In the genomic region with DNA sequence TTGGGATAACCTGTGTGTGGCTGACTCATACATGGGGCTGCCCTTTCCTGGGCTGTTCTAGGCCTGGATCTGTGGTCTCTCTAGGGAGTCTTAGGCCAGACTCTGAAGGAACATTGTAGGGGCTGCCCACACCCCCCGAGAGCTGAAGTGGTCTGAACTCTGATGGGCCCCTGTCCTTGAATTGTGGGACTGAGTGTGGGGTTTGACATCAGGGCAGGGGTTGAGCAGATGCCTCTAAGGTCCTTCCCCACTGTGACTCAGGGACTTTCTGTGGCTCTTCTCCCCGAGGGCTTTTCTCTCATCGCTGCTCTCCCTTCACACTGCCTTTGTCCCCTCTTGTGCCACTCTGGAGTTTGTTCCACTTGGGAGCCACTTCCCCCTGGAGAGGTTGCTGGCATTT, we compare ENCODE assay signal across 17 cellular contexts.
A peak's percentile ranks its signal among the peaks of the same experiment; 100 is the strongest.
DNase-seq lines count a peak whose midpoint lies in the region; ATAC-seq and TF ChIP-seq lines count a peak whose summit lies in the region.
"Had no signal": no experiment of that assay in that cellular context is flagged by ENCODE, and none has a peak within 500 bp of the region (broad histone marks: within the 10 kb centered on the region; RNA-seq: fewer than 3 reads in every experiment).

No MANE protein-coding gene starts in this region.

- no peaks in the 10 kb centered on the region for H3K4me1 ChIP-seq in foreskin keratinocyte
- no peaks in the 10 kb centered on the region for H3K4me1 ChIP-seq in sigmoid colon
- no peaks in the 10 kb centered on the region for H3K4me1 ChIP-seq in testis
- H3K4me1 ChIP-seq: A549 had no signal

- peaks cover 19% of the 10 kb centered on the region for H3K27me3 ChIP-seq in foreskin keratinocyte
- H3K27me3 ChIP-seq in sigmoid colon: peaks cover 0 to 22% (median 18%) of the 10 kb centered on the region in 3 donors
- no peaks in the 10 kb centered on the region for H3K27me3 ChIP-seq in testis

- peak; percentile 46 for DNase-seq in activated effector memory CD4-positive, alpha-beta T cell treated with anti-CD3 and anti-CD28 coated beads, Interleukin-2, amount 50 U/mL, for 16 hours
- no peak for DNase-seq in activated effector memory CD4-positive, alpha-beta T cell treated with Interleukin-2 at 50 U/mL for 16 hours
- DNase-seq in foreskin keratinocyte (no peak), sigmoid colon (peak; percentile 22), testis (no peak)
- no peak for DNase-seq in activated CD4-positive, alpha-beta T cell treated with anti-CD3 and anti-CD28 coated beads for 48 hours
- DNase-seq: AML-193; CD4-positive, alpha-beta memory T cell; DMS153; DMS79; GDM1; H9; IMR-90 had no signal

- intact Hi-C loops in sigmoid colon (cut with DNase I) (no loop called here), testis (cut with DNase I; ENCODE audit: low total_unique reads) (no loop called here)

- H3K27ac ChIP-seq in foreskin keratinocyte (no peak overlapping the region), sigmoid colon (no peak overlapping the region), testis (no peak overlapping the region)
- H3K27ac ChIP-seq: 22Rv1, A549, C4-2B had no signal

- no peak for TF ChIP-seq EP300 in sigmoid colon (IDR thresholded peaks at IDR 0.05)

- TF ChIP-seq CTCF in foreskin keratinocyte (conservative IDR thresholded peaks at IDR 0.05): no peak
- no peak for TF ChIP-seq CTCF in sigmoid colon (IDR thresholded peaks at IDR 0.05)
- no peak for TF ChIP-seq CTCF in testis (IDR thresholded peaks at IDR 0.05)

- no peak for TF ChIP-seq POLR2A in sigmoid colon (IDR thresholded peaks at IDR 0.05)
- no peak for TF ChIP-seq POLR2A in testis (IDR thresholded peaks at IDR 0.05)

- ATAC-seq in foreskin keratinocyte: peak; percentile 18
- ATAC-seq in GM21526 (IDR thresholded peaks at IDR 0.05; ENCODE audit: low FRiP score, unreplicated experiment): no peak

- 56 to 58% methylated on average over 3 of the region's 3 CpGs for WGBS in sigmoid colon, 2 donors
- WGBS in testis, 2 donors: 50 to 62% methylated on average over 2 to 3 of the region's 3 CpGs

- H3K36me3 ChIP-seq in sigmoid colon: no peaks in the 10 kb centered on the region
- H3K36me3 ChIP-seq in testis (ENCODE audit: low read depth, missing control alignments): no peaks in the 10 kb centered on the region

- no peaks in the 10 kb centered on the region for H3K9me3 ChIP-seq in sigmoid colon
- H3K9me3 ChIP-seq in testis: no peaks in the 10 kb centered on the region

- H3K4me3 ChIP-seq in sigmoid colon (no peak overlapping the region), testis (no peak overlapping the region)
- H3K4me3 ChIP-seq: A549 had no signal

Comparison
In these comparisons a context has a peak if more than half of its experiments do, and no peak if none do; other contexts are left out.
1. DNase-seq: peak in activated effector memory CD4-positive, alpha-beta T cell treated with anti-CD3 and anti-CD28 coated beads, Interleukin-2, amount 50 U/mL, for 16 hours (single experiment) and sigmoid colon (single experiment); none in activated effector memory CD4-positive, alpha-beta T cell treated with Interleukin-2 at 50 U/mL for 16 hours (single experiment), foreskin keratinocyte (0 of 2), testis (single experiment) and activated CD4-positive, alpha-beta T cell treated with anti-CD3 and anti-CD28 coated beads for 48 hours (single experiment).